Comparison of ENCODE assay signal across 9 cellular contexts in the genomic region with DNA sequence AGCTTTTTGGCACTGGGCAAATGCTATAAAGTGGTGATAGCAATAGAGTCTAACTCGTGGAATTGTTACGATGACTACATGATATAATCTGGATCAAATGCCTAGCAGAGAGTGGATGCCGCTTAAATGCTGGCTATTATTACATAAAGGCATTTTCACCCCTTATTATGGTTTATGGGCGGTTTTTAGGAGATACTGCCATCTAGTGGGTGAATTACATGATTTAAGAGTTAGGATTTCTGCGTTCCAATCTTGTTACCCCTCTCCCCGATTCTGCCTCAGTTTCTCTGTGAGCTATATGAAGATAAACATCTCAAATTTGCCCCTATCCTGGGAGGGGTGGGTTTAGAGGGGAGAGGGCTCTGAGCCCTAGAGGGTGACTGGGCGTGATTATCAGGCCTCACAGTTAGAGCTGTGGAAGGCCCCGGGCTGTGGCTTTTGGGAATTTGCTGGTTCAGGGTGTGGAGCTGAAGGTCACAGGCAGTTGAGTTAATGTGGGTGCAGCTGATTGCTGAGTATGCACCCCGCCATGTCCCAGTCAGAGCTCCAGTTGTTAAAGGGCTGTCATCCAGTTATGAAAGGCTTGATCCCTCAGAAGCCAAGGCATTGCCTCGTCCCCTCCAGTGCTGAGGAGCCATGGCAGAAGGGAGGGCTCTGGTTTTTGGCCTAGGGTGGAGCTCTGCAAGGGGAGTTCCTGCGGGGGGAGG. TPM values are rescaled to one million over a fixed set of nuclear protein-coding genes. Genes with fewer than 3 reads are reported as not detected.
DNase-seq lines count a peak whose midpoint lies in the region; ATAC-seq and TF ChIP-seq lines count a peak whose summit lies in the region.
"Had no signal": no experiment of that assay in that cellular context is flagged by ENCODE, and none has a peak within 500 bp of the region (broad histone marks: within the 10 kb centered on the region; RNA-seq: fewer than 3 reads in every experiment).

No MANE protein-coding gene starts in this region.

- no peaks in the 10 kb centered on the region for H3K9me3 Mint-ChIP-seq in T-helper 2 cell treated with Interferon-gamma antibody and Interleukin-4, amounts not matched to agents 5 μg/mL and 100 μg/mL, for 36 hours
- H3K9me3 Mint-ChIP-seq: activated naive CD4-positive, alpha-beta T cell treated with anti-CD3 and anti-CD28 coated beads, Interleukin-2, amount 50 U/mL, for 72 hours had no signal

- peaks cover 9% of the 10 kb centered on the region for H3K4me1 Mint-ChIP-seq in T-helper 2 cell treated with Interferon-gamma antibody and Interleukin-4, amounts not matched to agents 5 μg/mL and 100 μg/mL, for 36 hours (ENCODE audit: low read depth)

- H3K4me3 Mint-ChIP-seq in T-helper 2 cell treated with Interferon-gamma antibody and Interleukin-4, amounts not matched to agents 5 μg/mL and 100 μg/mL, for 36 hours, result no peak overlapping the region

- ATAC-seq in Right ventricle myocardium inferior, result peak; percentile 53
- no peak for ATAC-seq in HG02759 (IDR thresholded peaks at IDR 0.05; ENCODE audit: unreplicated experiment)

- peak; percentile 63 for TF ChIP-seq CTCF in choroid plexus epithelial cell (conservative IDR thresholded peaks at IDR 0.05; ENCODE audit: low read depth, low read length)

- H3K27me3 Mint-ChIP-seq in T-helper 2 cell treated with Interferon-gamma antibody and Interleukin-4, amounts not matched to agents 5 μg/mL and 100 μg/mL, for 36 hours (ENCODE audit: low read depth), result no peaks in the 10 kb centered on the region

- H3K4me3 ChIP-seq in choroid plexus epithelial cell (ENCODE audit: low read depth, low read length), result no peak overlapping the region

- intact Hi-C loops in Right ventricle myocardium inferior (cut with DNase I) (no loop called here), cardiac septum (cut with DNase I) (no loop called here)

- DNase-seq in Right ventricle myocardium inferior (ENCODE audit: missing footprints) (no peak), cardiac septum (ENCODE audit: low spot score) (no peak), NCI-H526 treated with DMSO at 0.1 percent for 48 hours (lab: John Stamatoyannopoulos, UW) (peak; percentile 32), choroid plexus epithelial cell (ENCODE audit: low read depth) (peak; percentile 68), lung microvascular endothelial cell (ENCODE audit: low read depth in 2 of 2) (peak; percentile 57 to 59), T-helper 9 cell (no peak)
- DNase-seq in T-helper 2 cell treated with Interferon-gamma antibody and Interleukin-4, amounts not matched to agents 5 μg/mL and 100 μg/mL, for 36 hours (ENCODE audit: low spot score), result no peak

- H3K27ac Mint-ChIP-seq in T-helper 2 cell treated with Interferon-gamma antibody and Interleukin-4, amounts not matched to agents 5 μg/mL and 100 μg/mL, for 36 hours, result no peak overlapping the region
- H3K27ac Mint-ChIP-seq: activated naive CD4-positive, alpha-beta T cell treated with anti-CD3 and anti-CD28 coated beads, Interleukin-2, amount 50 U/mL, for 72 hours had no signal

- H3K36me3 Mint-ChIP-seq in T-helper 2 cell treated with Interferon-gamma antibody and Interleukin-4, amounts not matched to agents 5 μg/mL and 100 μg/mL, for 36 hours (ENCODE audit: low read depth), result peaks cover 62% of the 10 kb centered on the region

RNA-seq across cellular contexts. Expression of gene CLSTN3, which starts 14.4 kb away (rescaled TPM):
- total RNA-seq in Right ventricle myocardium inferior, result 5.7 TPM
- 5.7 TPM for total RNA-seq in cardiac septum
- 12.9 and 15.0 TPM in 2 replicates for total RNA-seq in lung microvascular endothelial cell

RNA-seq across cellular contexts. Expression of gene RBP5, which starts 15.9 kb away (rescaled TPM):
- total RNA-seq in Right ventricle myocardium inferior (0.54 TPM), cardiac septum (0.62 TPM), lung microvascular endothelial cell (0.22 TPM in 1 of 2 replicates, not detected in the other)
- total RNA-seq: activated naive CD4-positive, alpha-beta T cell treated with anti-CD3 and anti-CD28 coated beads, Interleukin-2, amount 50 U/mL, for 72 hours had no signal

RNA-seq across cellular contexts. Expression of gene C1RL, which starts 35.6 kb away (rescaled TPM):
- total RNA-seq in Right ventricle myocardium inferior (14.4 TPM), cardiac septum (10.5 TPM), lung microvascular endothelial cell (12.2 and 13.7 TPM in 2 replicates)

RNA-seq across cellular contexts. Expression of gene PEX5, which starts 44.9 kb away (rescaled TPM):
- total RNA-seq in Right ventricle myocardium inferior (30.9 TPM), cardiac septum (30.3 TPM), lung microvascular endothelial cell (22.2 and 23.5 TPM in 2 replicates)

RNA-seq across cellular contexts. Expression of gene C1R, which starts 52.3 kb away (rescaled TPM):
- 227 TPM for total RNA-seq in Right ventricle myocardium inferior
- total RNA-seq in cardiac septum, result 96.9 TPM
- 0.40 and 0.87 TPM in 2 replicates for total RNA-seq in lung microvascular endothelial cell

Comparison
In these comparisons a context has a peak if more than half of its experiments do, and no peak if none do; other contexts are left out.
1. DNase-seq: peak in NCI-H526 treated with DMSO at 0.1 percent for 48 hours (single experiment), choroid plexus epithelial cell (single experiment) and lung microvascular endothelial cell (2 of 2); none in Right ventricle myocardium inferior (single experiment), cardiac septum (single experiment), T-helper 2 cell treated with Interferon-gamma antibody and Interleukin-4, amounts not matched to agents 5 μg/mL and 100 μg/mL, for 36 hours (single experiment) and T-helper 9 cell (single experiment).